8 cellular contexts compared by ENCODE assay signal in the genomic region with DNA sequence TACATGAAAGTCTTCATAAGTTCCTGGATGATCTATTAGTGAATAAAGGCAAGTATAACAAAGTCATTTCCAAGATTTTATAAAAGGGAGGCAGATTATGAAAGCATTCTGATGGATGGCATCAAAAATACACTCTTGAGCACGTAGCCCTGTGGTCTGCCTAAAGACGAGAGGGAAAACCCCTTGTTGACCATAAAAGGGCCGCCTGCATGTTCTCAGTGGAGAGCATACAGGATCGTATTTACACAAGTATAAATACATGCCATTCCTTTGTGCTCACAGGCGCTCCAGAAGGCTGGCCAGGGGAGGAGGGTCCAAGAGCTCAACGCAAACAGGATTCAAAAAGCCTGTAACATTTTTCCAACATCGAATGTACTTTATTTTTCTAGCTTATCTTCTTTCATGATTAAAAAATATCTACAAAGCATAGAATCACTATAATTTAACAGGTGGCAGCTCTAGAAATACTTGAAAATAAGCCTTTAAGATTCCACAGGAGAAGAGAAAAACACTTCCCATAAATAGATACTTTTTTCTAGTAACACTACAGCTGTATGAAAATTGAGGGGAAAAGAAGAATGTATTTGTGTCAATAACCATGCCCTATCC. TPM values are rescaled to one million over a fixed set of nuclear protein-coding genes. Genes with fewer than 3 reads are reported as not detected.
A peak's percentile ranks its signal among the peaks of the same experiment; 100 is the strongest.
DNase-seq lines count a peak whose midpoint lies in the region; ATAC-seq and TF ChIP-seq lines count a peak whose summit lies in the region.

No MANE protein-coding gene starts in this region.

- H3K4me3 Mint-ChIP-seq in endothelial cell (ENCODE audit: unreplicated experiment) = no peak overlapping the region
- peak overlapping the region; percentile 78 for H3K4me3 Mint-ChIP-seq in neural crest cell

- TF ChIP-seq CTCF in endothelial cell (IDR thresholded peaks at IDR 0.05; ENCODE audit: unreplicated experiment) (no peak), neural crest cell (conservative IDR thresholded peaks at IDR 0.05) (no peak)

- DNase-seq in DMS53 (lab: John Stamatoyannopoulos, UW) = peak; percentile 91
- DNase-seq in NCI-H345 treated with DMSO at 0.1 percent for 48 hours (lab: John Stamatoyannopoulos, UW; ENCODE audit: unreplicated experiment) = peak; percentile 37
- peak; percentile 34 for DNase-seq in endothelial cell (ENCODE audit: low spot score)
- DNase-seq in neural crest cell (ENCODE audit: low read depth, low spot score) = peak; percentile 17
- DNase-seq in COLO829 (ENCODE audit: low spot score) = no peak
- DNase-seq in NAMALWA (ENCODE audit: low spot score) = no peak

- no peaks in the 10 kb centered on the region for H3K9me3 Mint-ChIP-seq in endothelial cell (ENCODE audit: unreplicated experiment)
- H3K9me3 Mint-ChIP-seq in neural crest cell = no peaks in the 10 kb centered on the region

- no peak for ATAC-seq in HG02981 (IDR thresholded peaks at IDR 0.05; ENCODE audit: unreplicated experiment)
- ATAC-seq in GM21576 (IDR thresholded peaks at IDR 0.05; ENCODE audit: unreplicated experiment) = no peak

- peaks cover 16% of the 10 kb centered on the region for H3K4me1 Mint-ChIP-seq in endothelial cell (ENCODE audit: unreplicated experiment)
- peaks cover 41% of the 10 kb centered on the region for H3K4me1 Mint-ChIP-seq in neural crest cell

- no peaks in the 10 kb centered on the region for H3K27me3 Mint-ChIP-seq in endothelial cell (ENCODE audit: unreplicated experiment)
- no peaks in the 10 kb centered on the region for H3K27me3 Mint-ChIP-seq in neural crest cell (ENCODE audit: low read depth)

- peak overlapping the region; percentile 90 for H3K27ac Mint-ChIP-seq in endothelial cell (ENCODE audit: unreplicated experiment)
- peak overlapping the region; percentile 92 for H3K27ac Mint-ChIP-seq in neural crest cell (ENCODE audit: unreplicated experiment)

- H3K36me3 Mint-ChIP-seq in endothelial cell (ENCODE audit: low read depth, unreplicated experiment) (no peaks in the 10 kb centered on the region), neural crest cell (ENCODE audit: low read depth) (no peaks in the 10 kb centered on the region)

RNA-seq across cellular contexts. Expression of a gene that starts 29.6 kb away (rescaled TPM):
- total RNA-seq in endothelial cell (ENCODE audit: unreplicated experiment) (22.0 TPM), neural crest cell (18.9 and 19.1 TPM in 2 replicates)

Comparison
In these comparisons a context has a peak if more than half of its experiments do, and no peak if none do; other contexts are left out.
1. DNase-seq: peak in DMS53 (single experiment), NCI-H345 treated with DMSO at 0.1 percent for 48 hours (single experiment), endothelial cell (single experiment) and neural crest cell (single experiment); none in COLO829 (single experiment) and NAMALWA (single experiment).